Comparison of ENCODE assay signal across 22 cellular contexts in the genomic region with DNA sequence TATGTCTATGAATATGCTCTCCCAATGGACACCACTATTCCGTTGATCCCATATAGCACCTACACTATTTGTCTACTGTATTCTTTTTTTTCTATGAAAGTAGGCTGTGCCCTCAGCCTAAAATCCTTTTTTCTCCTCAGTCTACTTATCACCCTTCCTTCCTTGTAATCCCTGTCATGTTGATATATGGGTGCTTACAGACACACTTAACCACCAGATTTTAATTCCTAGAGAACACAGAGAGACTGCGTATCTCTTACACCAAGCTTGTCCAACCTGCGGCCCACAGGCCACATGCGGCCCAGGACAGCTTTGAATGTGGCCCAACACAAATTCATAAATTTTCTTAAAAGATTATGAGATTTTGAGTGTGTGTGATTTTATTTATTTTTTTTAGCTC.
"Had no signal": no experiment of that assay in that cellular context is flagged by ENCODE, and none has a peak within 500 bp of the region (broad histone marks: within the 10 kb centered on the region; RNA-seq: fewer than 3 reads in every experiment).

No MANE protein-coding gene starts in this region.

- DNase-seq: activated CD4-positive, alpha-beta T cell treated with anti-CD3 and anti-CD28 coated beads for 36 hours; activated CD4-positive, alpha-beta T cell treated with anti-CD3 and anti-CD28 coated beads, Interleukin-2, amount 50 U/mL, for 1 hour; activated CD8-positive, alpha-beta memory T cell treated with anti-CD3 and anti-CD28 coated beads, Interleukin-2, amount 50 U/mL, for 4 hours; activated CD8-positive, alpha-beta T cell treated with anti-CD3 and anti-CD28 coated beads for 36 hours; activated gamma-delta T cell treated with Interleukin-2 at 50 U/mL for 16 hours; activated naive CD4-positive, alpha-beta T cell treated with anti-CD3 and anti-CD28 coated beads, Interleukin-2, amount 10 ng/mL, durations not matched to agents 7 days and 5 days; activated naive CD8-positive, alpha-beta T cell treated with anti-CD3 and anti-CD28 coated beads for 36 hours; activated T-cell treated with anti-CD3 and anti-CD28 coated beads, Interleukin-2, amount 50 U/mL, for 72 hours; anterior cingulate cortex; caudate nucleus; KG1; NCI-H1048; NCI-H1930; NCI-H2171 treated with DMSO at 0.1 percent for 48 hours; NCI-H226; NCI-H510A; NCI-H526 treated with DMSO at 0.1 percent for 48 hours; Peyer's patch; SHP77 had no signal

- H3K27ac ChIP-seq: breast epithelium, Peyer's patch, RWPE1, VCaP had no signal

- H3K27me3 ChIP-seq: breast epithelium, Peyer's patch had no signal

- H3K4me3 ChIP-seq: breast epithelium, Peyer's patch had no signal

- H3K9me3 ChIP-seq: breast epithelium, Peyer's patch had no signal

- ATAC-seq: activated CD4-positive, alpha-beta T cell treated with anti-CD3 and anti-CD28 coated beads for 36 hours; activated CD8-positive, alpha-beta T cell treated with anti-CD3 and anti-CD28 coated beads for 36 hours; activated T-cell treated with anti-CD3 and anti-CD28 coated beads, Interleukin-2, amount 50 U/mL, for 72 hours had no signal

- H3K4me1 ChIP-seq: breast epithelium, Peyer's patch had no signal

- H3K36me3 ChIP-seq: breast epithelium, Peyer's patch had no signal
